ENCODE assay signal across 21 cellular contexts in genomic region chr2:107595749-107596148, GRCh38.
DNase-seq lines count a peak whose midpoint lies in the region; ATAC-seq, FAIRE-seq and TF ChIP-seq lines count a peak whose summit lies in the region.
"Had no signal": no experiment of that assay in that cellular context is flagged by ENCODE, and none has a peak within 500 bp of the region (broad histone marks: within the 10 kb centered on the region; RNA-seq: fewer than 3 reads in every experiment).

No MANE protein-coding gene starts in this region.

- H3K4me1 ChIP-seq in RWPE2 (ENCODE audit: insufficient read depth, poor library complexity, severe bottlenecking), result no peaks in the 10 kb centered on the region
- H3K4me1 ChIP-seq in pancreas, result no peaks in the 10 kb centered on the region
- H3K4me1 ChIP-seq: Peyer's patch, vagina had no signal

- WGBS in pancreas, 2 donors, result 54 to 60% methylated on average over 4 of the region's 4 CpGs

- FAIRE-seq in pancreas (lab: Jason Lieb, UNC), result no peak
- FAIRE-seq: islet of Langerhans had no signal

- intact Hi-C loops in pancreas (cut with DNase I), result no loop called here

- no peak overlapping the region for H3K27ac ChIP-seq in RWPE2 (ENCODE audit: poor library complexity, severe bottlenecking)
- H3K27ac ChIP-seq in pancreas, result no peak overlapping the region
- H3K27ac ChIP-seq: Peyer's patch, vagina had no signal

- TF ChIP-seq CTCF in RWPE2 (IDR thresholded peaks at IDR 0.05; ENCODE audit: poor library complexity, severe bottlenecking) (no peak), pancreas (IDR thresholded peaks at IDR 0.05) (no peak)

- H3K36me3 ChIP-seq in RWPE2 (ENCODE audit: low read depth), result no peaks in the 10 kb centered on the region
- no peaks in the 10 kb centered on the region for H3K36me3 ChIP-seq in pancreas
- H3K36me3 ChIP-seq: Peyer's patch, vagina had no signal

- H3K4me3 ChIP-seq in RWPE2 (ENCODE audit: severe bottlenecking) (no peak overlapping the region), skeletal muscle cell (ENCODE audit: low read depth, low read length) (no peak overlapping the region), pancreas (no peak overlapping the region)
- H3K4me3 ChIP-seq: Peyer's patch, vagina had no signal

- peak; percentile 74 for ATAC-seq in RWPE2 (ENCODE audit: low read depth)
- ATAC-seq in GM18517 (IDR thresholded peaks at IDR 0.05; ENCODE audit: unreplicated experiment), result no peak
- ATAC-seq in pancreas, result no peak
- ATAC-seq: WTC11 had no signal

- DNase-seq in ELR (ENCODE audit: low read depth) (peak; percentile 85), RWPE2 (ENCODE audit: low spot score) (no peak), fibroblast of gingiva (ENCODE audit: low read depth) (peak; percentile 12), skeletal muscle cell (ENCODE audit: low read depth) (peak; percentile 66), pancreas (no peak), superior temporal gyrus (ENCODE audit: extremely low spot score) (no peak)
- DNase-seq: activated effector memory CD4-positive, alpha-beta T cell treated with anti-CD3 and anti-CD28 coated beads, Interleukin-2, amount 50 U/mL, for 16 hours; CD8-positive, alpha-beta memory T cell; effector memory CD4-positive, alpha-beta T cell; glutamatergic neuron; Karpas-422; midbrain; NCI-H1694 treated with DMSO at 0.1 percent for 48 hours; NCI-H526 treated with DMSO at 0.1 percent for 48 hours; nucleus accumbens; Peyer's patch; stimulated activated naive CD4-positive, alpha-beta T cell treated with Interleukin-2 at 50 U/mL for 16 hours had no signal

- H3K27me3 ChIP-seq in RWPE2 (ENCODE audit: insufficient read depth, poor library complexity, severe bottlenecking) (no peaks in the 10 kb centered on the region), pancreas (no peaks in the 10 kb centered on the region)
- H3K27me3 ChIP-seq: Peyer's patch, vagina had no signal

- peaks cover 4% of the 10 kb centered on the region for H3K9me3 ChIP-seq in RWPE2 (ENCODE audit: severe bottlenecking)
- no peaks in the 10 kb centered on the region for H3K9me3 ChIP-seq in pancreas
- H3K9me3 ChIP-seq: Peyer's patch, vagina had no signal

Comparison
In these comparisons a context has a peak if more than half of its experiments do, and no peak if none do; other contexts are left out.
1. DNase-seq: peak in ELR (single experiment), fibroblast of gingiva (single experiment) and skeletal muscle cell (single experiment); none in RWPE2 (single experiment), pancreas (0 of 6) and superior temporal gyrus (single experiment).